Comparison of ENCODE assay signal across 31 cellular contexts in genomic region chr2:16002144-16002543, GRCh38.
DNase-seq lines count a peak whose midpoint lies in the region; FAIRE-seq and TF ChIP-seq lines count a peak whose summit lies in the region.
"Had no signal": no experiment of that assay in that cellular context is flagged by ENCODE, and none has a peak within 500 bp of the region (broad histone marks: within the 10 kb centered on the region; RNA-seq: fewer than 3 reads in every experiment).

No MANE protein-coding gene starts in this region.

- no peak overlapping the region for H3K27ac ChIP-seq in ovary
- H3K27ac ChIP-seq: 22Rv1; A549; BLaER1; BLaER1 treated with 17β-estradiol and CSF1 and Interleukin-3, amounts not matched to agents 10 nM and 100 nM; C4-2B had no signal

- TF ChIP-seq POLR2A in ovary (IDR thresholded peaks at IDR 0.05), result no peak

- H3K4me1 ChIP-seq in ovary (ENCODE audit: insufficient read depth), result no peaks in the 10 kb centered on the region
- H3K4me1 ChIP-seq: BE2C had no signal

- 88 to 93% (median 89%) methylated on average over 3 of the region's 3 CpGs for WGBS in ovary, 3 donors

- H3K4me3 ChIP-seq in ovary, result no peak overlapping the region
- H3K4me3 ChIP-seq: A549; BLaER1; BLaER1 treated with 17β-estradiol and CSF1 and Interleukin-3, amounts not matched to agents 10 nM and 100 nM had no signal

- TF ChIP-seq CTCF in ovary (IDR thresholded peaks at IDR 0.05), result no peak

- FAIRE-seq in urothelium cell line (lab: Jason Lieb, UNC), result peak; percentile 27
- FAIRE-seq: A204.1, D721Med had no signal

- intact Hi-C loops in ovary (cut with DNase I), result no loop called here

- TF ChIP-seq EP300 in ovary (IDR thresholded peaks at IDR 0.05), result no peak

- H3K9me3 ChIP-seq in ovary, result no peaks in the 10 kb centered on the region
- H3K9me3 ChIP-seq: A549, BLaER1, Caco-2 had no signal

- no peaks in the 10 kb centered on the region for H3K27me3 ChIP-seq in ovary
- H3K27me3 ChIP-seq: BE2C; BLaER1; BLaER1 treated with 17β-estradiol and CSF1 and Interleukin-3, amounts not matched to agents 10 nM and 100 nM had no signal

- H3K36me3 ChIP-seq in ovary, result no peaks in the 10 kb centered on the region
- H3K36me3 ChIP-seq: BE2C; BLaER1; BLaER1 treated with 17β-estradiol and CSF1 and Interleukin-3, amounts not matched to agents 10 nM and 100 nM had no signal

- DNase-seq in SK-N-DZ (ENCODE audit: low spot score) (peak; percentile 93), urothelium cell line (ENCODE audit: low spot score) (no peak), NCI-H774 (lab: John Stamatoyannopoulos, UW) (no peak), ovary (no peak)
- DNase-seq: 8988T; ACHN; AML-193; C1 segment of cervical spinal cord; Caco-2; Calu3; CD4-positive, alpha-beta memory T cell; CD4-positive, alpha-beta T cell; CD4-positive, CD25-positive, alpha-beta regulatory T cell; CD8-positive, alpha-beta memory T cell; CD8-positive, alpha-beta T cell; COR-L47; DMS 273 treated with DMSO at 0.1 percent for 48 hours; DMS153; DMS53; DMS79; DMS79 treated with DMSO at 0.1 percent for 48 hours; DND-41; EL had no signal
